In genomic region chr19:36136975-36137686, GRCh38 we compare ENCODE assay signal across 10 cellular contexts. TPM values are rescaled to one million over a fixed set of nuclear protein-coding genes. Genes with fewer than 3 reads are reported as not detected.
DNase-seq lines count a peak whose midpoint lies in the region; ATAC-seq and TF ChIP-seq lines count a peak whose summit lies in the region.
"Had no signal": no experiment of that assay in that cellular context is flagged by ENCODE, and none has a peak within 500 bp of the region (broad histone marks: within the 10 kb centered on the region; RNA-seq: fewer than 3 reads in every experiment).

No MANE protein-coding gene starts in this region.

- peak overlapping the region; percentile 60 for H3K27ac Mint-ChIP-seq in activated CD4-positive, alpha-beta T cell treated with anti-CD3 and anti-CD28 coated beads, Interleukin-2, amount 10 ng/mL, durations not matched to agents 7 days and 5 days

- CTCF ChIA-PET in activated CD4-positive, alpha-beta T cell treated with anti-CD3 and anti-CD28 coated beads, Interleukin-2, amount 10 ng/mL, durations not matched to agents 7 days and 5 days (lab: Charles Lee) = interaction anchor here (3.5 kb wide), 1 partner anchor 10 kb away, joined by 29 read pairs; no protein-coding TSS in a partner anchor

- peaks cover 46% of the 10 kb centered on the region for H3K4me1 Mint-ChIP-seq in activated CD4-positive, alpha-beta T cell treated with anti-CD3 and anti-CD28 coated beads, Interleukin-2, amount 10 ng/mL, durations not matched to agents 7 days and 5 days

- no peak overlapping the region for H3K4me3 ChIP-seq in skin epidermis
- H3K4me3 ChIP-seq: BLaER1 treated with 17β-estradiol and CSF1 and Interleukin-3, amounts not matched to agents 10 nM and 100 nM; SJCRH30 had no signal

- H3K4me3 Mint-ChIP-seq in activated CD4-positive, alpha-beta T cell treated with anti-CD3 and anti-CD28 coated beads, Interleukin-2, amount 10 ng/mL, durations not matched to agents 7 days and 5 days = no peak overlapping the region

- no peak for DNase-seq in activated CD4-positive, alpha-beta T cell treated with anti-CD3 and anti-CD28 coated beads, Interleukin-2, amount 10 ng/mL, durations not matched to agents 7 days and 5 days
- DNase-seq in activated CD4-positive, alpha-beta T cell treated with anti-CD3 and anti-CD28 coated beads for 48 hours = no peak
- peak; percentile 59 for DNase-seq in foreskin melanocyte

- no peaks in the 10 kb centered on the region for H3K27me3 Mint-ChIP-seq in activated CD4-positive, alpha-beta T cell treated with anti-CD3 and anti-CD28 coated beads, Interleukin-2, amount 10 ng/mL, durations not matched to agents 7 days and 5 days

- H3K27ac ChIP-seq in skin epidermis = peak overlapping the region in 12 of 21 experiments; percentile 7 to 71 (median 61)
- H3K27ac ChIP-seq: BLaER1 treated with 17β-estradiol and CSF1 and Interleukin-3, amounts not matched to agents 10 nM and 100 nM; SJCRH30 had no signal

- H3K9me3 Mint-ChIP-seq in activated CD4-positive, alpha-beta T cell treated with anti-CD3 and anti-CD28 coated beads, Interleukin-2, amount 10 ng/mL, durations not matched to agents 7 days and 5 days = no peaks in the 10 kb centered on the region

- POLR2A ChIA-PET in activated CD4-positive, alpha-beta T cell treated with anti-CD3 and anti-CD28 coated beads, Interleukin-2, amount 10 ng/mL, durations not matched to agents 7 days and 5 days (lab: Charles Lee) = no interaction called here

- ATAC-seq in SK-N-SH treated with all-trans-retinoic acid at 6 μM for 48 hours (peak; percentile 45), HG02571 (IDR thresholded peaks at IDR 0.05; ENCODE audit: unreplicated experiment) (no peak), GM21390 (IDR thresholded peaks at IDR 0.05; ENCODE audit: unreplicated experiment) (no peak), HG03520 (IDR thresholded peaks at IDR 0.05; ENCODE audit: unreplicated experiment) (no peak)

- peaks cover 15% of the 10 kb centered on the region for H3K36me3 Mint-ChIP-seq in activated CD4-positive, alpha-beta T cell treated with anti-CD3 and anti-CD28 coated beads, Interleukin-2, amount 10 ng/mL, durations not matched to agents 7 days and 5 days (ENCODE audit: low read depth)

TF ChIP-seq in SK-N-SH treated with all-trans-retinoic acid at 6 μM for 48 hours, 23 proteins besides CTCF, POLR2A, EP300 and RAD21:
- TF ChIP-seq PATZ1 (CRISPR knock-in tag; IDR thresholded peaks at IDR 0.05; ENCODE audit: borderline replicate concordance) (no peak), ZFP3 (CRISPR knock-in tag; IDR thresholded peaks at IDR 0.05) (no peak), ISL1 (CRISPR knock-in tag; IDR thresholded peaks at IDR 0.05) (0 out of 2 replicates have a peak, but pooled peaks have one; percentile 15), OSR1 (CRISPR knock-in tag; IDR thresholded peaks at IDR 0.05) (no peak), RARB (CRISPR knock-in tag; IDR thresholded peaks at IDR 0.05) (no peak), ARNTL (CRISPR knock-in tag; IDR thresholded peaks at IDR 0.05; ENCODE audit: borderline replicate concordance, low read depth) (no peak), ZNF70 (CRISPR knock-in tag; IDR thresholded peaks at IDR 0.05) (no peak)

RNA-seq across cellular contexts. Expression of gene CAPNS1, which starts 2.7 kb away (rescaled TPM):
- total RNA-seq in activated CD4-positive, alpha-beta T cell treated with anti-CD3 and anti-CD28 coated beads, Interleukin-2, amount 10 ng/mL, durations not matched to agents 7 days and 5 days = 100 to 1,000 TPM; 449 to 519 TPM

RNA-seq across cellular contexts. Expression of gene COX7A1, which starts 15.1 kb away (rescaled TPM):
- not detected for total RNA-seq in activated CD4-positive, alpha-beta T cell treated with anti-CD3 and anti-CD28 coated beads, Interleukin-2, amount 10 ng/mL, durations not matched to agents 7 days and 5 days
- total RNA-seq: SJCRH30 had no signal

RNA-seq across cellular contexts. Expression of gene TBCB, which starts 21.9 kb away (rescaled TPM):
- 100 to 1,000 TPM; 195 to 197 TPM for total RNA-seq in activated CD4-positive, alpha-beta T cell treated with anti-CD3 and anti-CD28 coated beads, Interleukin-2, amount 10 ng/mL, durations not matched to agents 7 days and 5 days

RNA-seq across cellular contexts. Expression of gene POLR2I, which starts 22.5 kb away (rescaled TPM):
- 10 to 100 TPM; 51.2 to 56.4 TPM for total RNA-seq in activated CD4-positive, alpha-beta T cell treated with anti-CD3 and anti-CD28 coated beads, Interleukin-2, amount 10 ng/mL, durations not matched to agents 7 days and 5 days

RNA-seq across cellular contexts. Expression of gene OVOL3, which starts 26.2 kb away (rescaled TPM):
- total RNA-seq in activated CD4-positive, alpha-beta T cell treated with anti-CD3 and anti-CD28 coated beads, Interleukin-2, amount 10 ng/mL, durations not matched to agents 7 days and 5 days = not detected
